Comparison of ENCODE assay signal across 1 cellular context in genomic region chr3:185325946-185326791, GRCh38.
A peak's percentile ranks its signal among the peaks of the same experiment; 100 is the strongest.
TF ChIP-seq lines count a peak whose summit lies in the region.

No MANE protein-coding gene starts in this region.

TF ChIP-seq in HepG2, 621 proteins besides CTCF, POLR2A, EP300 and RAD21 (continued from another document):
- TF ChIP-seq ZMYM3 (CRISPR knock-in tag; IDR thresholded peaks at IDR 0.05), result peak; percentile 27; the same call in 1 of the 2 replicates
- peak; percentile 83 for TF ChIP-seq ZNF629 (CRISPR knock-in tag; conservative IDR thresholded peaks at IDR 0.05)
- no peak for TF ChIP-seq IRF9 (CRISPR knock-in tag; IDR thresholded peaks at IDR 0.05; ENCODE audit: borderline replicate concordance)
- no peak for TF ChIP-seq ZNF605 (CRISPR knock-in tag; IDR thresholded peaks at IDR 0.05)
- no peak for TF ChIP-seq KDM2A (CRISPR knock-in tag; IDR thresholded peaks at IDR 0.05; ENCODE audit: borderline replicate concordance, low read depth)
- TF ChIP-seq ZNF781 (CRISPR knock-in tag; IDR thresholded peaks at IDR 0.05; ENCODE audit: borderline replicate concordance, not compliant biosample characterization), result no peak
- TF ChIP-seq E2F1 (CRISPR knock-in tag; IDR thresholded peaks at IDR 0.05), result no peak
